ENCODE assay signal across 5 cellular contexts in the genomic region with DNA sequence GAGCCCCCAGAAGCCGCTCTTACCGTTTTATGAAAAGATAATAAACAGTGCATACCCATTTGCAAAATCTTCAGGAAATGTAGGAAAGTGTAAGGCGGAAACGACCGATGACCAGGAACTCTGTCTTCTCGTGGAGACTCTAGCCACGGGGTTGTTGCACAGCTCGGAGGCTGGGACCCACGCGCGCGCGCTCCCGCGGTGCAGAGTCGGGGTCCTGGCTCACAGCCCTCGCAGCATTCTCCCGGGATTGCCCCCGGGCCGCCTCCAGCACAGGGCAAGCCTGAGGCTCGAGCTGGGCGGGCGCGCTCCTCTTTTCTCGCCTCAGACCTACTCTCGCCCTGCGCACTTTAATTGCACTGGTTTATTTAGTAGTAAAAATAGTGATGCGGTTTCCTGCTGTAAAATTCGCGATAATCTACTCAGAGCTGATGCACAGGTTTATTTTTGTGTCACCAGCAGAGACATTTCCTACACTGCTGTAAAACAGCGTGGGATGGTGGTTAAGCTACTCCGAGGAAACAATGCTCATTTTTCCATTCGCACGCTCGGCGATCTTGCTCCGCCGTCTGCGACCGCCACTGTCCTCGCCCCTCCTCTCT. TPM values are rescaled to one million over a fixed set of nuclear protein-coding genes. Genes with fewer than 3 reads are reported as not detected.
DNase-seq lines count a peak whose midpoint lies in the region.

No MANE protein-coding gene starts in this region.

- no peaks in the 10 kb centered on the region for H3K9me3 ChIP-seq in SK-N-MC (ENCODE audit: low read depth, low read length)
- H3K9me3 ChIP-seq in endocrine pancreas (ENCODE audit: control insufficient read depth, low read length): no peaks in the 10 kb centered on the region
- H3K9me3 ChIP-seq in skeletal muscle satellite cell (replicated peaks; ENCODE audit: low read length): no peaks in the 10 kb centered on the region

- H3K9ac ChIP-seq in SK-N-MC (ENCODE audit: insufficient read length) (peak overlapping the region; percentile 77), endocrine pancreas (ENCODE audit: control insufficient read depth, insufficient read depth, low read length) (peak overlapping the region; percentile 69), skeletal muscle satellite cell (ENCODE audit: low read depth, low read length) (peak overlapping the region; percentile 84)

- H3K4me2 ChIP-seq in skeletal muscle satellite cell (ENCODE audit: low read length): peak overlapping the region; percentile 98

- DNase-seq in SK-N-MC (ENCODE audit: low read depth, low spot score) (no peak), SHP77 (lab: John Stamatoyannopoulos, UW) (no peak), NCI-H146 (lab: John Stamatoyannopoulos, UW) (no peak)

- H3K27ac ChIP-seq in SK-N-MC: no peak overlapping the region

- H3K27me3 ChIP-seq in endocrine pancreas (ENCODE audit: control insufficient read depth, insufficient read depth, low read length) (no peaks in the 10 kb centered on the region), skeletal muscle satellite cell (ENCODE audit: control insufficient read depth, insufficient read depth, low read length) (no peaks in the 10 kb centered on the region)

- H3K4me1 ChIP-seq in endocrine pancreas (ENCODE audit: control insufficient read depth, insufficient read depth, low read length) (no peaks in the 10 kb centered on the region), skeletal muscle satellite cell (ENCODE audit: control insufficient read depth, insufficient read depth, low read length) (peaks cover 25% of the 10 kb centered on the region)

- H3K4me3 ChIP-seq in SK-N-MC (peak overlapping the region; percentile 100), endocrine pancreas (ENCODE audit: control insufficient read depth, insufficient read depth, low read length) (peak overlapping the region; percentile 52), skeletal muscle satellite cell (ENCODE audit: low read length) (peak overlapping the region; percentile 81)

- no peaks in the 10 kb centered on the region for H3K36me3 ChIP-seq in SK-N-MC (ENCODE audit: insufficient read depth, low read length)
- H3K36me3 ChIP-seq in endocrine pancreas (ENCODE audit: control insufficient read depth, insufficient read depth, low read length): no peaks in the 10 kb centered on the region
- no peaks in the 10 kb centered on the region for H3K36me3 ChIP-seq in skeletal muscle satellite cell (ENCODE audit: insufficient read depth, low read length)

RNA-seq across cellular contexts. Expression of a gene that starts 15.5 kb away (rescaled TPM):
- total RNA-seq in skeletal muscle satellite cell (2012; rRNA removed): 4.6 and 6.8 TPM in 2 replicates

RNA-seq across cellular contexts. Expression of a gene that starts 33.6 kb away (rescaled TPM):
- 11.4 and 12.5 TPM in 2 replicates for total RNA-seq in skeletal muscle satellite cell (2012; rRNA removed)

RNA-seq across cellular contexts. Expression of a gene that starts 42.1 kb away (rescaled TPM):
- total RNA-seq in skeletal muscle satellite cell (2012; rRNA removed): not detected in 2 replicates

RNA-seq across cellular contexts. Expression of a gene that starts 54.2 kb away (rescaled TPM):
- 4,235 and 6,485 TPM in 2 replicates for total RNA-seq in skeletal muscle satellite cell (2012; rRNA removed)

RNA-seq across cellular contexts. Expression of a gene that starts 58.5 kb away (rescaled TPM):
- not detected in 2 replicates for total RNA-seq in skeletal muscle satellite cell (2012; rRNA removed)
